Comparison of ENCODE assay signal across 15 cellular contexts in the genomic region with DNA sequence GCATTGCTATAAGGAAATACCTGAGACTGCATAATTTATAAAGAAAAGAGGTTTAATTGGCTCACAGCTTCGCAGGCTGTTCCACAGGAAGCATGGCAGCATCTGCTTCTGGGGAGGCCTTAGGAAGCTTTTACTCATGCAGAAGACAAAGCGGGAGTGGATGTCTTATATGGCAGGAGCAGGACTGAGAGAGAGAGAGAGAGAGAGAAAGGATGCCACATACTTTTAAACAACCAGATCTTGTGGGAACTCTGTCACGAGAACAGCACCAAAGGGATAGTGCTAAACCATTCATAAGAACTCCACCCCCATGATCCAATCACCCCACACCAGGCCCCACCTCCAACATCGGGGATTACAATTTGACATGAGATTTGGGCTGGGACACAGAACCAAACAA. TPM values are rescaled to one million over a fixed set of nuclear protein-coding genes. Genes with fewer than 3 reads are reported as not detected.
DNase-seq lines count a peak whose midpoint lies in the region; ATAC-seq and TF ChIP-seq lines count a peak whose summit lies in the region.
"Had no signal": no experiment of that assay in that cellular context is flagged by ENCODE, and none has a peak within 500 bp of the region (broad histone marks: within the 10 kb centered on the region; RNA-seq: fewer than 3 reads in every experiment).

No MANE protein-coding gene starts in this region.

- no peak overlapping the region for H3K9ac ChIP-seq in BLaER1

- H3K4me2 ChIP-seq in BLaER1 = no peak overlapping the region
- H3K4me2 ChIP-seq: A549 had no signal

- DNase-seq in Calu3 (no peak), amniotic epithelial cell (ENCODE audit: low read depth) (peak; percentile 38), CD1c-positive myeloid dendritic cell (ENCODE audit: extremely low spot score) (no peak)
- DNase-seq in naive thymus-derived CD4-positive, alpha-beta T cell = no peak
- DNase-seq: AML-193; C1 segment of cervical spinal cord; CD4-positive, alpha-beta memory T cell; DMS153; DND-41; GDM1; KBM-7 had no signal

- H3K27ac ChIP-seq in BLaER1 = peak overlapping the region; percentile 22; the same call in 1 of the 2 replicates
- H3K27ac ChIP-seq in naive thymus-derived CD4-positive, alpha-beta T cell (ENCODE audit: low read depth, low read length) = no peak overlapping the region
- H3K27ac ChIP-seq: A549 had no signal

- H3K27me3 ChIP-seq in BLaER1 = no peaks in the 10 kb centered on the region
- H3K27me3 ChIP-seq in naive thymus-derived CD4-positive, alpha-beta T cell (ENCODE audit: control insufficient read depth in 2 of 2, insufficient read depth in 2 of 2, low read length in 2 of 2) = no peaks in the 10 kb centered on the region

- H3K4me1 ChIP-seq in BLaER1 = peaks cover 72% of the 10 kb centered on the region
- no peaks in the 10 kb centered on the region for H3K4me1 ChIP-seq in naive thymus-derived CD4-positive, alpha-beta T cell (ENCODE audit: control insufficient read depth in 2 of 2, insufficient read depth in 2 of 2, low read length in 2 of 2)

- intact Hi-C loops in Calu3 (cut with micrococcal nuclease; ENCODE audit: unreplicated experiment) = no loop called here
- intact Hi-C loops in naive thymus-derived CD4-positive, alpha-beta T cell (cut with micrococcal nuclease) = loop anchor here in 1 of 2 donors (10.0 kb wide), 1 partner anchor 57 kb away; no protein-coding TSS in a partner anchor

- H4K20me1 ChIP-seq in BLaER1 = no peaks in the 10 kb centered on the region

- peaks cover 8% of the 10 kb centered on the region for H3K9me3 Mint-ChIP-seq in Calu3 (ENCODE audit: low read depth, unreplicated experiment)
- peaks cover 0 to 4% (median 0%) of the 10 kb centered on the region in 11 donors for H3K9me3 Mint-ChIP-seq in naive thymus-derived CD4-positive, alpha-beta T cell

- peaks cover 49% of the 10 kb centered on the region for H3K4me1 Mint-ChIP-seq in Calu3 (ENCODE audit: low read depth, unreplicated experiment)
- peaks cover 0 to 5% (median 4%) of the 10 kb centered on the region in 7 donors for H3K4me1 Mint-ChIP-seq in naive thymus-derived CD4-positive, alpha-beta T cell
- H3K4me1 Mint-ChIP-seq: CD4-positive, alpha-beta memory T cell had no signal

- H3K36me3 Mint-ChIP-seq in Calu3 (ENCODE audit: insufficient read depth, unreplicated experiment) = peaks cover 36% of the 10 kb centered on the region
- peaks cover 0 to 10% (median 0%) of the 10 kb centered on the region in 5 donors for H3K36me3 Mint-ChIP-seq in naive thymus-derived CD4-positive, alpha-beta T cell
- H3K36me3 Mint-ChIP-seq: CD4-positive, alpha-beta memory T cell had no signal

- H3K36me3 ChIP-seq in BLaER1 = peaks cover 30% of the 10 kb centered on the region
- H3K36me3 ChIP-seq in naive thymus-derived CD4-positive, alpha-beta T cell (ENCODE audit: control insufficient read depth in 2 of 3, insufficient read depth in 3 of 3, low read length in 3 of 3) = no peaks in the 10 kb centered on the region

- POLR2A ChIA-PET in naive thymus-derived CD4-positive, alpha-beta T cell (lab: Charles Lee) = no interaction called here

- no peak overlapping the region for H3K4me3 Mint-ChIP-seq in Calu3 (ENCODE audit: low read depth, unreplicated experiment)
- H3K4me3 Mint-ChIP-seq in naive thymus-derived CD4-positive, alpha-beta T cell = no peak overlapping the region
- H3K4me3 Mint-ChIP-seq: CD4-positive, alpha-beta memory T cell had no signal

- no TSS peak for BruUV-seq in Calu3 (replicated peaks; lab: Mats Ljungman, UMichigan)

- H3K27ac Mint-ChIP-seq in Calu3 (ENCODE audit: unreplicated experiment) = peak overlapping the region; percentile 23
- no peak overlapping the region for H3K27ac Mint-ChIP-seq in naive thymus-derived CD4-positive, alpha-beta T cell
- H3K27ac Mint-ChIP-seq: CD4-positive, alpha-beta memory T cell had no signal

- no peak overlapping the region for H3K4me3 ChIP-seq in BLaER1
- H3K4me3 ChIP-seq in naive thymus-derived CD4-positive, alpha-beta T cell (ENCODE audit: low read length) = no peak overlapping the region
- H3K4me3 ChIP-seq: A549 had no signal

- H3K27me3 Mint-ChIP-seq in Calu3 (ENCODE audit: unreplicated experiment) = no peaks in the 10 kb centered on the region
- peaks cover 0 to 17% (median 5%) of the 10 kb centered on the region in 5 donors for H3K27me3 Mint-ChIP-seq in naive thymus-derived CD4-positive, alpha-beta T cell

- ATAC-seq in naive thymus-derived CD4-positive, alpha-beta T cell = peak; percentile 4
- no peak for ATAC-seq in HG02759 (IDR thresholded peaks at IDR 0.05; ENCODE audit: unreplicated experiment)
- ATAC-seq: A549, HCT116 had no signal

- no peak for TF ChIP-seq CTCF in Calu3 (IDR thresholded peaks at IDR 0.05; ENCODE audit: unreplicated experiment)

- H3K9me3 ChIP-seq in BLaER1 = peaks cover 53% of the 10 kb centered on the region
- no peaks in the 10 kb centered on the region for H3K9me3 ChIP-seq in naive thymus-derived CD4-positive, alpha-beta T cell (ENCODE audit: control insufficient read depth in 2 of 3, low read length in 3 of 3)
- H3K9me3 ChIP-seq: A549 had no signal

- CTCF ChIA-PET in Calu3 (lab: Charles Lee) = no interaction called here
- CTCF ChIA-PET in naive thymus-derived CD4-positive, alpha-beta T cell (lab: Charles Lee) = no interaction called here

RNA-seq across cellular contexts. Expression of gene IL1B, which starts 8.8 kb away (rescaled TPM):
- total RNA-seq in Calu3 (2022) = 4.1 and 15.5 TPM in 2 replicates
- total RNA-seq in naive thymus-derived CD4-positive, alpha-beta T cell = 100 to 1,000 TPM in 2 of 5 experiments, 1 to 10 TPM in 1, under 1 TPM in 2; 0.17 to 615 (median 1.1) TPM
- polyA plus RNA-seq in naive thymus-derived CD4-positive, alpha-beta T cell = not detected
- polyA plus RNA-seq: CD4-positive, alpha-beta memory T cell had no signal

RNA-seq across cellular contexts. Expression of gene IL1A, which starts 43.5 kb away (rescaled TPM):
- total RNA-seq in Calu3 (2022) = 6.4 and 14.4 TPM in 2 replicates
- total RNA-seq in naive thymus-derived CD4-positive, alpha-beta T cell = 1 to 10 TPM in 2 of 5 experiments, under 1 TPM in 2, not detected in 1; 0.22 to 4.3 (median 1.0) TPM
- polyA plus RNA-seq in naive thymus-derived CD4-positive, alpha-beta T cell = not detected
- polyA plus RNA-seq: CD4-positive, alpha-beta memory T cell had no signal
